Comparison of ENCODE assay signal across 8 cellular contexts in genomic region chr16:23597003-23597756, GRCh38. TPM values are rescaled to one million over a fixed set of nuclear protein-coding genes. Genes with fewer than 3 reads are reported as not detected.
DNase-seq lines count a peak whose midpoint lies in the region; ATAC-seq and TF ChIP-seq lines count a peak whose summit lies in the region.

No MANE protein-coding gene starts in this region.

- H3K4me1 ChIP-seq in MM.1S (ENCODE audit: low read length): peaks cover 7% of the 10 kb centered on the region; the same call in 1 of the 2 replicates

- TF ChIP-seq CTCF in GM10266 (IDR thresholded peaks at IDR 0.05; ENCODE audit: control insufficient read depth, insufficient read depth, low read depth, missing control alignments): peak; percentile 54
- TF ChIP-seq CTCF in MM.1S (IDR thresholded peaks at IDR 0.05; ENCODE audit: low read length): peak; percentile 25; the same call in 1 of the 2 replicates

- H3K36me3 ChIP-seq in MM.1S (replicated peaks; ENCODE audit: insufficient read depth, low read length): peaks cover 6% of the 10 kb centered on the region; the same call in 1 of the 2 replicates

- H3K9me3 ChIP-seq in MM.1S (replicated peaks; ENCODE audit: insufficient read depth, low read length): no peaks in the 10 kb centered on the region

- intact Hi-C loops in Right ventricle myocardium superior (cut with DNase I): loop anchor here (5.0 kb wide), 1 partner anchor 40 kb away; the partner anchor contains the start of genes EARS2 and UBFD1

- no peak overlapping the region for H3K4me3 ChIP-seq in MM.1S (ENCODE audit: low read length)

- peaks cover 1% of the 10 kb centered on the region; the same call in 1 of the 2 replicates for H4K20me1 ChIP-seq in MM.1S (ENCODE audit: insufficient read depth, low read length)

- no peaks in the 10 kb centered on the region for H3K27me3 ChIP-seq in MM.1S (replicated peaks; ENCODE audit: insufficient read depth, low read length)

- H3K4me2 ChIP-seq in MM.1S (ENCODE audit: low read depth, low read length): peak overlapping the region; percentile 78

- peaks cover 11% of the 10 kb centered on the region for H3F3A ChIP-seq in MM.1S (ENCODE audit: insufficient read depth, low read length)

- 0 out of 2 replicates have a peak overlapping the region, but pooled peaks have one; percentile 95 for H2AFZ ChIP-seq in MM.1S (ENCODE audit: low read length)

- H3K9ac ChIP-seq in MM.1S (ENCODE audit: low read length): no peak overlapping the region

- no peaks in the 10 kb centered on the region for H3K9me2 ChIP-seq in MM.1S (replicated peaks; ENCODE audit: insufficient read depth, low read length)

- H3K27ac ChIP-seq in MM.1S (ENCODE audit: low read length): no peak overlapping the region

- peak; percentile 50 for ATAC-seq in Right ventricle myocardium superior (ENCODE audit: poor library complexity)
- ATAC-seq in HG03025 (IDR thresholded peaks at IDR 0.05; ENCODE audit: low FRiP score, unreplicated experiment): no peak
- ATAC-seq in GM18517 (IDR thresholded peaks at IDR 0.05; ENCODE audit: unreplicated experiment): no peak
- no peak for ATAC-seq in HG02571 (IDR thresholded peaks at IDR 0.05; ENCODE audit: unreplicated experiment)

- H3K79me2 ChIP-seq in MM.1S (ENCODE audit: low read length): peaks cover 37% of the 10 kb centered on the region

- DNase-seq in GM10266 (ENCODE audit: extremely low spot score) (peak; percentile 44), MM.1S (peak; percentile 33), UCSD-AML1 (lab: John Stamatoyannopoulos, UW; ENCODE audit: unreplicated experiment) (peak; percentile 16), Right ventricle myocardium superior (peak; percentile 44)
- DNase-seq in stimulated activated CD8-positive, alpha-beta memory T cell treated with anti-CD3 and anti-CD28 coated beads, Interleukin-4, amount 100 ng/mL, for 48 hours: peak; percentile 36

RNA-seq across cellular contexts. Expression of gene NDUFAB1, which starts 1.1 kb away (rescaled TPM):
- total RNA-seq in Right ventricle myocardium superior: 585 TPM

RNA-seq across cellular contexts. Expression of gene UBFD1, which starts 39.7 kb away (rescaled TPM):
- 47.0 TPM for total RNA-seq in Right ventricle myocardium superior

RNA-seq across cellular contexts. Expression of gene EARS2, which starts 40.0 kb away (rescaled TPM):
- 20.5 TPM for total RNA-seq in Right ventricle myocardium superior

RNA-seq across cellular contexts. Expression of gene PALB2, which starts 43.9 kb away (rescaled TPM):
- 4.9 TPM for total RNA-seq in Right ventricle myocardium superior

RNA-seq across cellular contexts. Expression of gene DCTN5, which starts 44.1 kb away (rescaled TPM):
- 34.4 TPM for total RNA-seq in Right ventricle myocardium superior
